9 cellular contexts compared by ENCODE assay signal in genomic region chr12:115295886-115296285, GRCh38.
"Had no signal": no experiment of that assay in that cellular context is flagged by ENCODE, and none has a peak within 500 bp of the region (broad histone marks: within the 10 kb centered on the region; RNA-seq: fewer than 3 reads in every experiment).

No MANE protein-coding gene starts in this region.

- H3K9me3 ChIP-seq: HAP-1 had no signal

- ATAC-seq: GM23338, HCT116 had no signal

- H2AFZ ChIP-seq: GM23338 had no signal

- H3K4me1 ChIP-seq: HAP-1 had no signal

- FAIRE-seq: HTR-8/SVneo had no signal

- H3K9ac ChIP-seq: KMS-11 had no signal

- DNase-seq: H7, HFFc6, Karpas-422, KBM-7 had no signal

- H3K36me3 ChIP-seq: HAP-1 had no signal

- H3K4me3 ChIP-seq: GM23338, HAP-1 had no signal

- H3K4me2 ChIP-seq: GM23338, KMS-11 had no signal

- H3K27ac ChIP-seq: KMS-11 had no signal
